ENCODE assay signal across 1 cellular context in genomic region chr6:3825331-3825831, GRCh38.
TF ChIP-seq lines count a peak whose summit lies in the region.

No MANE protein-coding gene starts in this region.

TF ChIP-seq in HepG2, 621 proteins besides CTCF, POLR2A, EP300 and RAD21 (continued from another document and continues in another):
- TF ChIP-seq ZBTB4 (CRISPR knock-in tag; IDR thresholded peaks at IDR 0.05; ENCODE audit: borderline replicate concordance) (peak; percentile 83), ZNF256 (CRISPR knock-in tag; conservative IDR thresholded peaks at IDR 0.05) (no peak), TP53 (CRISPR knock-in tag; conservative IDR thresholded peaks at IDR 0.05) (no peak), ZNF614 (CRISPR knock-in tag; IDR thresholded peaks at IDR 0.05; ENCODE audit: borderline replicate concordance) (peak; percentile 47; the same call in 1 of the 2 replicates), ZNF142 (CRISPR knock-in tag; IDR thresholded peaks at IDR 0.05) (no peak), ZFP36L1 (CRISPR knock-in tag; IDR thresholded peaks at IDR 0.05) (no peak), ZNF7 (CRISPR knock-in tag; IDR thresholded peaks at IDR 0.05) (no peak), HNRNPL (IDR thresholded peaks at IDR 0.05; ENCODE audit: low read depth, low read length) (no peak; the same call in none of the 2 replicates), ETV6 (CRISPR knock-in tag; conservative IDR thresholded peaks at IDR 0.05) (0 out of 2 replicates have a peak, but pooled peaks have one; percentile 17), ZNF564 (CRISPR knock-in tag; IDR thresholded peaks at IDR 0.05) (no peak), ZNF317 (CRISPR knock-in tag; IDR thresholded peaks at IDR 0.05) (no peak), ELF1 (CRISPR knock-in tag; IDR thresholded peaks at IDR 0.05) (peak; percentile 40; the same call in 1 of the 2 replicates), HNF1A (IDR thresholded peaks at IDR 0.05; ENCODE audit: low read depth) (no peak), HNF1A (CRISPR knock-in tag; IDR thresholded peaks at IDR 0.05; ENCODE audit: borderline replicate concordance) (peak; percentile 47; the same call in 1 of the 2 replicates), ZNF264 (CRISPR knock-in tag; IDR thresholded peaks at IDR 0.05) (no peak), HOMEZ (CRISPR knock-in tag; IDR thresholded peaks at IDR 0.05; ENCODE audit: low read depth) (no peak), ZNF577 (CRISPR knock-in tag; IDR thresholded peaks at IDR 0.05; ENCODE audit: borderline replicate concordance, low read depth) (no peak), ATF1 (CRISPR knock-in tag; IDR thresholded peaks at IDR 0.05) (no peak), ZFP1 (CRISPR knock-in tag; IDR thresholded peaks at IDR 0.05) (no peak), YEATS4 (CRISPR knock-in tag; IDR thresholded peaks at IDR 0.05; ENCODE audit: borderline replicate concordance) (no peak), MXI1 (IDR thresholded peaks at IDR 0.05; ENCODE audit: borderline replicate concordance, low read depth, low read length) (0 out of 3 replicates have a peak, but pooled peaks have one; percentile 14), ZKSCAN5 (CRISPR knock-in tag; IDR thresholded peaks at IDR 0.05) (no peak), MAZ (IDR thresholded peaks at IDR 0.05; ENCODE audit: borderline replicate concordance, low read depth, low read length) (no peak), MAZ (CRISPR knock-in tag; IDR thresholded peaks at IDR 0.05; ENCODE audit: low read depth) (no peak), ZNF792 (CRISPR knock-in tag; IDR thresholded peaks at IDR 0.05) (no peak; the same call in 1 of the 2 replicates), ZBTB38 (CRISPR knock-in tag; IDR thresholded peaks at IDR 0.05) (peak; percentile 82), NFRKB (IDR thresholded peaks at IDR 0.05) (no peak), DPF2 (CRISPR knock-in tag; IDR thresholded peaks at IDR 0.05; ENCODE audit: borderline replicate concordance, low read depth) (no peak), FOXK1 (CRISPR knock-in tag; IDR thresholded peaks at IDR 0.05; ENCODE audit: borderline replicate concordance, low read depth) (peak; percentile 22; the same call in 1 of the 2 replicates), ZNF512 (CRISPR knock-in tag; IDR thresholded peaks at IDR 0.05) (peak; percentile 82; the same call in 1 of the 2 replicates), ZNF839 (CRISPR knock-in tag; IDR thresholded peaks at IDR 0.05; ENCODE audit: borderline replicate concordance) (no peak), ZNF350 (CRISPR knock-in tag; IDR thresholded peaks at IDR 0.05; ENCODE audit: borderline replicate concordance, low read depth) (peak; percentile 82), ZNF510 (CRISPR knock-in tag; IDR thresholded peaks at IDR 0.05; ENCODE audit: low read depth) (no peak), ZNF446 (CRISPR knock-in tag; IDR thresholded peaks at IDR 0.05) (peak; percentile 99), ZNF83 (CRISPR knock-in tag; IDR thresholded peaks at IDR 0.05; ENCODE audit: borderline replicate concordance) (no peak), ZMAT3 (CRISPR knock-in tag; conservative IDR thresholded peaks at IDR 0.05) (0 out of 2 replicates have a peak, but pooled peaks have one; percentile 28), EZH2 (conservative IDR thresholded peaks at IDR 0.05; ENCODE audit: low read depth, low read length) (no peak), ELF4 (CRISPR knock-in tag; IDR thresholded peaks at IDR 0.05; ENCODE audit: borderline replicate concordance) (no peak), ZNF367 (CRISPR knock-in tag; IDR thresholded peaks at IDR 0.05; ENCODE audit: borderline replicate concordance) (no peak), ZNF124 (CRISPR knock-in tag; IDR thresholded peaks at IDR 0.05) (peak; percentile 58; the same call in 1 of the 2 replicates), PREB (CRISPR knock-in tag; IDR thresholded peaks at IDR 0.05) (no peak), TMF1 (CRISPR knock-in tag; IDR thresholded peaks at IDR 0.05; ENCODE audit: low read depth) (no peak)
- TF ChIP-seq, protein P1, sequence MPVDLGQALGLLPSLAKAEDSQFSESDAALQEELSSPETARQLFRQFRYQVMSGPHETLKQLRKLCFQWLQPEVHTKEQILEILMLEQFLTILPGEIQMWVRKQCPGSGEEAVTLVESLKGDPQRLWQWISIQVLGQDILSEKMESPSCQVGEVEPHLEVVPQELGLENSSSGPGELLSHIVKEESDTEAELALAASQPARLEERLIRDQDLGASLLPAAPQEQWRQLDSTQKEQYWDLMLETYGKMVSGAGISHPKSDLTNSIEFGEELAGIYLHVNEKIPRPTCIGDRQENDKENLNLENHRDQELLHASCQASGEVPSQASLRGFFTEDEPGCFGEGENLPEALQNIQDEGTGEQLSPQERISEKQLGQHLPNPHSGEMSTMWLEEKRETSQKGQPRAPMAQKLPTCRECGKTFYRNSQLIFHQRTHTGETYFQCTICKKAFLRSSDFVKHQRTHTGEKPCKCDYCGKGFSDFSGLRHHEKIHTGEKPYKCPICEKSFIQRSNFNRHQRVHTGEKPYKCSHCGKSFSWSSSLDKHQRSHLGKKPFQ (CRISPR knock-in tag; IDR thresholded peaks at IDR 0.05; ENCODE audit: insufficient replicate concordance) = no peak
- TF ChIP-seq, protein P2, sequence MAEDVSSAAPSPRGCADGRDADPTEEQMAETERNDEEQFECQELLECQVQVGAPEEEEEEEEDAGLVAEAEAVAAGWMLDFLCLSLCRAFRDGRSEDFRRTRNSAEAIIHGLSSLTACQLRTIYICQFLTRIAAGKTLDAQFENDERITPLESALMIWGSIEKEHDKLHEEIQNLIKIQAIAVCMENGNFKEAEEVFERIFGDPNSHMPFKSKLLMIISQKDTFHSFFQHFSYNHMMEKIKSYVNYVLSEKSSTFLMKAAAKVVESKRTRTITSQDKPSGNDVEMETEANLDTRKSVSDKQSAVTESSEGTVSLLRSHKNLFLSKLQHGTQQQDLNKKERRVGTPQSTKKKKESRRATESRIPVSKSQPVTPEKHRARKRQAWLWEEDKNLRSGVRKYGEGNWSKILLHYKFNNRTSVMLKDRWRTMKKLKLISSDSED (CRISPR knock-in tag; IDR thresholded peaks at IDR 0.05) = no peak
